8 cellular contexts compared by ENCODE assay signal in genomic region chr17:78253946-78254672, GRCh38. TPM values are rescaled to one million over a fixed set of nuclear protein-coding genes. Genes with fewer than 3 reads are reported as not detected.
DNase-seq lines count a peak whose midpoint lies in the region; ATAC-seq, FAIRE-seq and TF ChIP-seq lines count a peak whose summit lies in the region.

No MANE protein-coding gene starts in this region.

- H3K36me3 ChIP-seq in pancreas, result no peaks in the 10 kb centered on the region
- H3K36me3 ChIP-seq in thymus (ENCODE audit: control insufficient read depth, insufficient read depth), result no peaks in the 10 kb centered on the region

- no peaks in the 10 kb centered on the region for H3K9me3 ChIP-seq in pancreas
- H3K9me3 ChIP-seq in thymus (ENCODE audit: control insufficient read depth), result no peaks in the 10 kb centered on the region

- no peaks in the 10 kb centered on the region for H3K36me3 Mint-ChIP-seq in CD14-positive monocyte
- no peaks in the 10 kb centered on the region for H3K36me3 Mint-ChIP-seq in activated naive CD8-positive, alpha-beta T cell treated with anti-CD3 and anti-CD28 coated beads, Interleukin-2, amount 50 U/mL, for 24 hours (ENCODE audit: low read depth)

- FAIRE-seq in pancreas (lab: Jason Lieb, UNC), result no peak

- intact Hi-C loops in CD14-positive monocyte (cut with micrococcal nuclease), result loop anchor here (5.0 kb wide), 3 partner anchors 42 to 453 kb away; partner anchors contain the start of gene BIRC5 (in 2 of the 2)
- intact Hi-C loops in cardiac septum (cut with DNase I), result loop anchor here (1.0 kb wide), 1 partner anchor 40 kb away; the partner anchor contains the start of gene BIRC5
- intact Hi-C loops in pancreas (cut with DNase I), result no loop called here

- DNase-seq in CD14-positive monocyte (ENCODE audit: low spot score), result peak; percentile 66
- peak; percentile 82 for DNase-seq in NCI-H1048 (lab: John Stamatoyannopoulos, UW)
- DNase-seq in SW 1271 (lab: John Stamatoyannopoulos, UW), result peak; percentile 41 to 66
- peak; percentile 86 for DNase-seq in activated naive CD8-positive, alpha-beta T cell treated with anti-CD3 and anti-CD28 coated beads, Interleukin-2, amount 50 U/mL, for 24 hours
- DNase-seq in cardiac septum (ENCODE audit: low spot score), result peak; percentile 95
- peak; percentile 79 to 94 (median 84) for DNase-seq in pancreas

- peaks cover 0 to 2% (median 0%) of the 10 kb centered on the region in 7 donors for H3K9me3 Mint-ChIP-seq in CD14-positive monocyte
- H3K9me3 Mint-ChIP-seq in activated naive CD8-positive, alpha-beta T cell treated with anti-CD3 and anti-CD28 coated beads, Interleukin-2, amount 50 U/mL, for 24 hours, result no peaks in the 10 kb centered on the region

- ATAC-seq in GM21619 (IDR thresholded peaks at IDR 0.05; ENCODE audit: unreplicated experiment), result peak; percentile 43
- peak; percentile 67 for ATAC-seq in activated naive CD8-positive, alpha-beta T cell treated with anti-CD3 and anti-CD28 coated beads, Interleukin-2, amount 50 U/mL, for 24 hours
- peak; percentile 85 to 91 (median 88) for ATAC-seq in pancreas

- no peak for TF ChIP-seq CTCF in CD14-positive monocyte (IDR thresholded peaks at IDR 0.05)
- TF ChIP-seq CTCF in pancreas (IDR thresholded peaks at IDR 0.05), result no peak

- H3K27me3 ChIP-seq in pancreas (no peaks in the 10 kb centered on the region), thymus (ENCODE audit: control insufficient read depth, insufficient read depth) (no peaks in the 10 kb centered on the region)

- H3K27ac Mint-ChIP-seq in CD14-positive monocyte, result peak overlapping the region in 6 of 7 donors; percentile 42 to 82 (median 68)
- peak overlapping the region; percentile 73 for H3K27ac Mint-ChIP-seq in activated naive CD8-positive, alpha-beta T cell treated with anti-CD3 and anti-CD28 coated beads, Interleukin-2, amount 50 U/mL, for 24 hours

- H3K27me3 Mint-ChIP-seq in CD14-positive monocyte (ENCODE audit: low read depth in 3 of 3), result peaks cover 7 to 10% (median 8%) of the 10 kb centered on the region in 3 donors
- no peaks in the 10 kb centered on the region for H3K27me3 Mint-ChIP-seq in activated naive CD8-positive, alpha-beta T cell treated with anti-CD3 and anti-CD28 coated beads, Interleukin-2, amount 50 U/mL, for 24 hours

- 1 to 2% methylated on average over 53 to 73 of the region's 73 CpGs for WGBS in pancreas, 2 donors
- 6% methylated on average over 73 of the region's 73 CpGs for WGBS in thymus

- peak overlapping the region; percentile 68 to 86 for H3K4me3 Mint-ChIP-seq in CD14-positive monocyte
- H3K4me3 Mint-ChIP-seq in activated naive CD8-positive, alpha-beta T cell treated with anti-CD3 and anti-CD28 coated beads, Interleukin-2, amount 50 U/mL, for 24 hours, result peak overlapping the region; percentile 77

- peaks cover 43% of the 10 kb centered on the region for H3K4me1 Mint-ChIP-seq in CD14-positive monocyte
- peaks cover 43% of the 10 kb centered on the region for H3K4me1 Mint-ChIP-seq in activated naive CD8-positive, alpha-beta T cell treated with anti-CD3 and anti-CD28 coated beads, Interleukin-2, amount 50 U/mL, for 24 hours

- H3K27ac ChIP-seq in pancreas (peak overlapping the region; percentile 58 to 79 (median 72)), thymus (ENCODE audit: low read depth) (peak overlapping the region; percentile 89)

- H3K4me3 ChIP-seq in pancreas (peak overlapping the region; percentile 75 to 99 (median 90)), thymus (ENCODE audit: low read length) (peak overlapping the region; percentile 74)

- no peaks in the 10 kb centered on the region for H3K4me1 ChIP-seq in pancreas
- peaks cover 61% of the 10 kb centered on the region for H3K4me1 ChIP-seq in thymus (ENCODE audit: control insufficient read depth, insufficient read depth, low read length)

RNA-seq across cellular contexts. Expression of gene TMEM235, which starts 22.7 kb away (rescaled TPM):
- not detected for polyA plus RNA-seq in CD14-positive monocyte
- total RNA-seq in cardiac septum, result not detected
- total RNA-seq in pancreas, result not detected
- polyA plus RNA-seq in pancreas, result under 1 TPM; 0.05 to 0.11 TPM
- 0.50 TPM for polyA plus RNA-seq in thymus

RNA-seq across cellular contexts. Expression of gene BIRC5, which starts 40.1 kb away (rescaled TPM):
- polyA plus RNA-seq in CD14-positive monocyte, result not detected
- 0.38 TPM for total RNA-seq in cardiac septum
- 1 to 10 TPM in 2 of 6 donors, under 1 TPM in 3, not detected in 1; 0.12 to 1.7 (median 0.82) TPM for total RNA-seq in pancreas
- polyA plus RNA-seq in pancreas, result under 1 TPM; 0.53 to 0.77 TPM
- polyA plus RNA-seq in thymus, result 6.8 TPM

Comparison
In these comparisons a context has a peak if more than half of its experiments do, and no peak if none do; other contexts are left out.
1. Peak in every context shown above with its lines: DNase-seq, ATAC-seq, H3K4me3 ChIP-seq and H3K27ac ChIP-seq.
2. intact Hi-C loops: an anchor here in CD14-positive monocyte (5.0 kb wide) and cardiac septum (1.0 kb wide); none called in pancreas.